In the genomic region with DNA sequence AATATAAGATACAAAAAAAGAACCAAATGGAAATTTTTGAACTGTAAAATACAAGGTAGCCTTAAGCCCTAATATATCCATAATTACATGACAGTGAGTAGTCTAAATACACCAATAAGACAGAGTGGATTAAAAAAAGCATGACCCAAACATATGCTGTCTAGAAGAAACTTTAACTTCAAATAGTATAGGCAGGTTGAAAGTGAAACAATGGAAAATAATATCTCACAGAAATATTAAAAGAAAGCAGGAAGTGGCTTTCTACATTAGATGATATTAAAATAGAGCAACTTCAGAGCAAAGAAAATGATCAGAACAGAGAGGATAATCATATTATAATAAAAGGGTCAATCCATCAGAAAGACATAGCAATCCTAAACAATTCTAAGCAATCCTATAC, we compare ENCODE assay signal across 11 cellular contexts. TPM values are rescaled to one million over a fixed set of nuclear protein-coding genes. Genes with fewer than 3 reads are reported as not detected.
DNase-seq lines count a peak whose midpoint lies in the region; ATAC-seq and TF ChIP-seq lines count a peak whose summit lies in the region.
"Had no signal": no experiment of that assay in that cellular context is flagged by ENCODE, and none has a peak within 500 bp of the region (broad histone marks: within the 10 kb centered on the region; RNA-seq: fewer than 3 reads in every experiment).

No MANE protein-coding gene starts in this region.

- no peak overlapping the region for H3K4me3 Mint-ChIP-seq in activated CD4-positive, alpha-beta memory T cell treated with anti-CD3 and anti-CD28 coated beads for 36 hours
- no peak overlapping the region for H3K4me3 Mint-ChIP-seq in osteocyte (ENCODE audit: unreplicated experiment)

- H3K4me1 Mint-ChIP-seq in activated CD4-positive, alpha-beta memory T cell treated with anti-CD3 and anti-CD28 coated beads for 36 hours (ENCODE audit: low read depth), result peaks cover 36% of the 10 kb centered on the region
- peaks cover 14% of the 10 kb centered on the region for H3K4me1 Mint-ChIP-seq in osteocyte (ENCODE audit: unreplicated experiment)

- no peaks in the 10 kb centered on the region for H3K27me3 Mint-ChIP-seq in activated CD4-positive, alpha-beta memory T cell treated with anti-CD3 and anti-CD28 coated beads for 36 hours
- no peaks in the 10 kb centered on the region for H3K27me3 Mint-ChIP-seq in osteocyte (ENCODE audit: unreplicated experiment)

- no peaks in the 10 kb centered on the region for H3K9me3 Mint-ChIP-seq in activated CD4-positive, alpha-beta memory T cell treated with anti-CD3 and anti-CD28 coated beads for 36 hours
- H3K9me3 Mint-ChIP-seq in osteocyte (ENCODE audit: unreplicated experiment), result no peaks in the 10 kb centered on the region

- intact Hi-C loops in activated CD4-positive, alpha-beta memory T cell treated with anti-CD3 and anti-CD28 coated beads for 36 hours (cut with micrococcal nuclease), result no loop called here
- intact Hi-C loops in stomach (cut with DNase I; ENCODE audit: low total_unique reads), result no loop called here

- no peak for DNase-seq in activated CD4-positive, alpha-beta memory T cell treated with anti-CD3 and anti-CD28 coated beads for 36 hours
- DNase-seq in osteocyte (ENCODE audit: extremely low spot score, unreplicated experiment) (no peak), stomach (no peak), HPDE6-E6E7 (ENCODE audit: extremely low spot score) (no peak), brain microvascular endothelial cell (no peak)
- DNase-seq: COR-L47, KG1, left lung, NCI-H1930 had no signal

- H3K36me3 ChIP-seq in stomach (peaks cover 7 to 53% (median 35%) of the 10 kb centered on the region in 4 donors), brain microvascular endothelial cell (replicated peaks) (peaks cover 13% of the 10 kb centered on the region)

- no peak for TF ChIP-seq EP300 in stomach (IDR thresholded peaks at IDR 0.05)

- H3K36me3 Mint-ChIP-seq in activated CD4-positive, alpha-beta memory T cell treated with anti-CD3 and anti-CD28 coated beads for 36 hours, result peaks cover 40% of the 10 kb centered on the region
- H3K36me3 Mint-ChIP-seq in osteocyte (ENCODE audit: unreplicated experiment), result peaks cover 39% of the 10 kb centered on the region

- POLR2A ChIA-PET in activated CD4-positive, alpha-beta memory T cell treated with anti-CD3 and anti-CD28 coated beads for 36 hours (lab: Charles Lee), result no interaction called here

- CTCF ChIA-PET in activated CD4-positive, alpha-beta memory T cell treated with anti-CD3 and anti-CD28 coated beads for 36 hours (lab: Charles Lee), result interaction anchor here (1.4 kb wide), 1 partner anchor 34 kb away, joined by 3 read pairs; no protein-coding TSS in a partner anchor

- ATAC-seq in GM18870 (IDR thresholded peaks at IDR 0.05; ENCODE audit: unreplicated experiment) (peak; percentile 42), HG03159 (IDR thresholded peaks at IDR 0.05; ENCODE audit: unreplicated experiment) (peak; percentile 62)
- ATAC-seq: left lung had no signal

- H3K9me3 ChIP-seq in stomach, result no peaks in the 10 kb centered on the region
- H3K9me3 ChIP-seq: left lung had no signal

- TF ChIP-seq CTCF in osteocyte (IDR thresholded peaks at IDR 0.05) (no peak), stomach (IDR thresholded peaks at IDR 0.05) (no peak), brain microvascular endothelial cell (IDR thresholded peaks at IDR 0.05; ENCODE audit: low read depth, low read length, missing control alignments) (no peak)

- no peak for TF ChIP-seq POLR2A in stomach (IDR thresholded peaks at IDR 0.05)

- in situ Hi-C loops in brain microvascular endothelial cell (cut with HindIII; ENCODE audit: low pct_ligation_motif_present, low sequenced_read_pairs), result no loop called here

- H3K27me3 ChIP-seq in stomach, result no peaks in the 10 kb centered on the region
- H3K27me3 ChIP-seq in brain microvascular endothelial cell (replicated peaks), result no peaks in the 10 kb centered on the region
- H3K27me3 ChIP-seq: left lung had no signal

- H3K4me1 ChIP-seq in stomach, result peaks cover 0 to 13% (median 0%) of the 10 kb centered on the region in 4 donors

- H3K4me3 ChIP-seq in stomach (no peak overlapping the region), brain microvascular endothelial cell (ENCODE audit: low read depth, low read length) (no peak overlapping the region)
- H3K4me3 ChIP-seq: left lung had no signal

- peak overlapping the region; percentile 6 for H3K27ac Mint-ChIP-seq in activated CD4-positive, alpha-beta memory T cell treated with anti-CD3 and anti-CD28 coated beads for 36 hours
- peak overlapping the region; percentile 68 for H3K27ac Mint-ChIP-seq in osteocyte (ENCODE audit: unreplicated experiment)

- no peak overlapping the region for H3K27ac ChIP-seq in stomach
- no peak overlapping the region for H3K27ac ChIP-seq in brain microvascular endothelial cell
- H3K27ac ChIP-seq: left lung had no signal

RNA-seq across cellular contexts. Expression of a gene that starts 21.8 kb away (rescaled TPM):
- total RNA-seq in activated CD4-positive, alpha-beta memory T cell treated with anti-CD3 and anti-CD28 coated beads for 36 hours, result 10 to 100 TPM; 60.1 to 61.0 TPM
- total RNA-seq in osteocyte, result 28.7 and 29.1 TPM in 2 replicates
- 10 to 100 TPM; 27.2 to 75.3 (median 37.1) TPM for total RNA-seq in stomach
- polyA plus RNA-seq in stomach, result 10 to 100 TPM; 13.2 to 22.7 (median 22.3) TPM

RNA-seq across cellular contexts. Expression of a gene that starts 39.1 kb away (rescaled TPM):
- total RNA-seq in activated CD4-positive, alpha-beta memory T cell treated with anti-CD3 and anti-CD28 coated beads for 36 hours, result 1 to 10 TPM; 1.4 to 1.7 TPM
- total RNA-seq in osteocyte, result 22.6 and 23.4 TPM in 2 replicates
- 10 to 100 TPM in 4 of 5 donors, 1 to 10 TPM in 1; 1.2 to 63.7 (median 19.6) TPM for total RNA-seq in stomach
- 10 to 100 TPM in 1 of 3 donors, 1 to 10 TPM in 2; 4.8 to 13.0 (median 8.6) TPM for polyA plus RNA-seq in stomach
